ENCODE assay signal across 8 cellular contexts in the genomic region with DNA sequence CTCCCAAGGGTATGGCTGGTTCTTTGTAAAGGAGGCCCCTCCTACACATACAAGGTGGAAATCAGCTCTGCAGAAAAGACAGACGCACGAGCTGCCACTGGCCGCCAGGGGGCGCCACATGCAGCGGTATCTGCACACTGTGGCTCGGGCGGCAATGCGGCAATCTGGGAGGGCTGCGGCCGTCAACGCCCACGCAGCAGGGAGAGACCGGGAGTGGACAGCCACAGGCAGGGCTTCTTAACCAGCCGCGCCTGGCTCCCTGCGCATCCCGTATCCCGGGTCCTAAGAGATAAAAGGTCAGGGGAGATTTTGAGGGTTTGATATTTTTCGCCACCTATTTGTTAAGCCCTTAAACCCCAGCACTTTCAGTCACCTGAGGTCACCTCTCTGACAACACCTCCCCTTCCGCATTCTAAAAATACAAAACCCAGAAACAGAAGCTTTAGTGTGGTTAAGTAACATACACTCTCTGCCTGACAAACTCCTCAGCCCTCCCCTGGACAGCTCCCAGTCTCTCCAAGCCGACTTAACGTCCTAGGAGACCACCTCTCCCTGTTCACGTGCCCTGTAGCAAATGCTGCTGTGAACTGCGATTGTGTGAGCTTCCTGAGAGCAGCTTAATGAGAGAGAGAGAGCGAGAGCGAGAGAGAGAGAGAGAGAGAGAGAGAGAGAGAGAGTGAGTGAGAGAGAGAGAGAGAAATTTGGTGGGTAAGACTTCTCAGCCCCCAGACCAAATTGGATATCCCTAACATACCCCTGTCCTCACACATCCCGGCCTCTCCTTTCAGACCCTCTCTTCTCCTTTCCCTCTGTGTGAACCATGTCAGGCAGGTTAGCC. TPM values are rescaled to one million over a fixed set of nuclear protein-coding genes. Genes with fewer than 3 reads are reported as not detected.
DNase-seq lines count a peak whose midpoint lies in the region; ATAC-seq, FAIRE-seq and TF ChIP-seq lines count a peak whose summit lies in the region.

No MANE protein-coding gene starts in this region.

- no peak overlapping the region for H3K4me2 ChIP-seq in endothelial cell of umbilical vein (ENCODE audit: insufficient read depth, low read length)

- no peaks in the 10 kb centered on the region for H3K79me2 ChIP-seq in endothelial cell of umbilical vein (ENCODE audit: control insufficient read depth, insufficient read depth, low read length)

- TF ChIP-seq CTCF in D721Med (IDR thresholded peaks at IDR 0.05; ENCODE audit: insufficient read depth, missing control alignments) (peak; percentile 94), endothelial cell of umbilical vein (IDR thresholded peaks at IDR 0.05; ENCODE audit: extremely low read depth in 1 of 2, insufficient read depth in 1 of 2, low read depth in 1 of 2, low read length in 2 of 2) (peak; percentile 92 to 98)

- H3K36me3 ChIP-seq in NT2/D1 (ENCODE audit: insufficient read depth, insufficient read length, low read length) (no peaks in the 10 kb centered on the region), endothelial cell of umbilical vein (ENCODE audit: control insufficient read depth in 2 of 2, extremely low read depth in 1 of 2, insufficient read depth in 2 of 2, low read length in 2 of 2) (no peaks in the 10 kb centered on the region)

- H2AFZ ChIP-seq in endothelial cell of umbilical vein (ENCODE audit: low read depth, low read length), result no peak overlapping the region

- peak; percentile 67 for ATAC-seq in GM21381 (IDR thresholded peaks at IDR 0.05; ENCODE audit: unreplicated experiment)

- H4K20me1 ChIP-seq in endothelial cell of umbilical vein (replicated peaks; ENCODE audit: control insufficient read depth, extremely low read depth, insufficient read depth, low read length), result no peaks in the 10 kb centered on the region

- no peaks in the 10 kb centered on the region for H3K9me1 ChIP-seq in endothelial cell of umbilical vein (replicated peaks; ENCODE audit: control insufficient read depth, extremely low read depth, insufficient read depth, low read length)

- POLR2A ChIA-PET in endothelial cell of umbilical vein (lab: Charles Lee), result no interaction called here

- no peak for TF ChIP-seq POLR2A in endothelial cell of umbilical vein (IDR thresholded peaks at IDR 0.05; ENCODE audit: low read depth, low read length)

- dilution Hi-C loops in endothelial cell of umbilical vein (cut with MboI; ENCODE audit: extremely low pct_ligation_motif_present, low sequenced_read_pairs), result no loop called here

- FAIRE-seq in D721Med (lab: Jason Lieb, UNC) (no peak), HTR-8/SVneo (lab: Jason Lieb, UNC) (no peak), endothelial cell of umbilical vein (lab: Jason Lieb, UNC) (peak; percentile 64)

- CTCF ChIA-PET in endothelial cell of umbilical vein (lab: Charles Lee), result interaction anchor here (0.6 to 3.7 kb wide), 28 partner anchors 9 to 782 kb away, joined by 3 to 70 read pairs (median 4); a partner anchor contains a TSS

- peak overlapping the region; percentile 51 for H3K9ac ChIP-seq in NT2/D1 (ENCODE audit: insufficient read length, low read depth)
- no peak overlapping the region for H3K9ac ChIP-seq in endothelial cell of umbilical vein (replicated peaks; ENCODE audit: extremely low read depth, insufficient read depth, low read length)

- H3K4me1 ChIP-seq in NT2/D1 (ENCODE audit: insufficient read depth, insufficient read length) (no peaks in the 10 kb centered on the region), endothelial cell of umbilical vein (ENCODE audit: control insufficient read depth, extremely low read depth, insufficient read depth, low read length) (no peaks in the 10 kb centered on the region), mononuclear cell (ENCODE audit: insufficient read depth, low read length) (peaks cover 42% of the 10 kb centered on the region)

- H3K9me3 ChIP-seq in NT2/D1 (ENCODE audit: insufficient read depth, low read length) (no peaks in the 10 kb centered on the region), endothelial cell of umbilical vein (replicated peaks; ENCODE audit: control insufficient read depth, insufficient read depth, low read length) (no peaks in the 10 kb centered on the region), mononuclear cell (ENCODE audit: low read depth, low read length) (no peaks in the 10 kb centered on the region)

- BruUV-seq in endothelial cell of umbilical vein (replicated peaks; lab: Mats Ljungman, UMichigan), result no TSS peak

- intact Hi-C loops in endothelial cell of umbilical vein (cut with micrococcal nuclease), result loop anchor here (1.0 to 10.0 kb wide), 3 partner anchors 147 to 375 kb away; no protein-coding TSS in a partner anchor

- DNase-seq in D721Med (ENCODE audit: insufficient read length, low spot score), result peak; percentile 65
- peak; percentile 51 for DNase-seq in HTR-8/SVneo (ENCODE audit: insufficient read length, low spot score)
- DNase-seq in NT2/D1 (ENCODE audit: low read depth, low spot score), result peak; percentile 71
- DNase-seq in activated CD8-positive, alpha-beta memory T cell treated with anti-CD3 and anti-CD28 coated beads, Interleukin-2, amount 50 U/mL, for 48 hours, result peak; percentile 98
- peak; percentile 60 for DNase-seq in endothelial cell of umbilical vein (ENCODE audit: low read depth, low spot score)
- DNase-seq in stimulated activated CD8-positive, alpha-beta memory T cell treated with anti-CD3 and anti-CD28 coated beads, Interleukin-7, amount 100 ng/mL, for 24 hours (ENCODE audit: low read depth), result peak; percentile 82

- no peak overlapping the region for H3K27ac ChIP-seq in endothelial cell of umbilical vein (ENCODE audit: insufficient read depth, low read depth, low read length)

- H3K4me3 ChIP-seq in NT2/D1 (ENCODE audit: insufficient read length, low read depth) (peak overlapping the region; percentile 21), endothelial cell of umbilical vein (replicated peaks in 1 of 3; ENCODE audit: insufficient read depth in 1 of 3, low read depth in 1 of 3, low read length in 3 of 3) (no peak overlapping the region), mononuclear cell (ENCODE audit: low read length) (peak overlapping the region; percentile 37)

- peaks cover 29% of the 10 kb centered on the region for H3K27me3 ChIP-seq in NT2/D1 (ENCODE audit: insufficient read depth, insufficient read length)
- H3K27me3 ChIP-seq in endothelial cell of umbilical vein (ENCODE audit: control insufficient read depth in 2 of 2, insufficient read depth in 2 of 2, low read length in 2 of 2), result peaks cover 9 to 15% of the 10 kb centered on the region in 2 experiments
- H3K27me3 ChIP-seq in mononuclear cell (ENCODE audit: insufficient read depth, low read length), result no peaks in the 10 kb centered on the region

TF ChIP-seq in endothelial cell of umbilical vein, 7 proteins besides CTCF, POLR2A, EP300 and RAD21:
- TF ChIP-seq EZH2 (IDR thresholded peaks at IDR 0.05; ENCODE audit: borderline replicate concordance, low read depth, low read length, severe bottlenecking) (no peak), GATA2 (IDR thresholded peaks at IDR 0.05; ENCODE audit: insufficient read depth, insufficient read length, low read depth, low read length) (no peak), POLR2AphosphoS5 (IDR thresholded peaks at IDR 0.05; ENCODE audit: insufficient read depth, low read depth, low read length) (no peak), JUN (IDR thresholded peaks at IDR 0.05; ENCODE audit: borderline replicate concordance, insufficient read depth, insufficient read length, low read depth) (no peak), MYC (IDR thresholded peaks at IDR 0.05; ENCODE audit: low read depth, low read length) (no peak), FOS (IDR thresholded peaks at IDR 0.05; ENCODE audit: borderline replicate concordance, insufficient read depth, low read length) (no peak)
- TF ChIP-seq, protein P1, sequence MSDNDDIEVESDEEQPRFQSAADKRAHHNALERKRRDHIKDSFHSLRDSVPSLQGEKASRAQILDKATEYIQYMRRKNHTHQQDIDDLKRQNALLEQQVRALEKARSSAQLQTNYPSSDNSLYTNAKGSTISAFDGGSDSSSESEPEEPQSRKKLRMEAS (IDR thresholded peaks at IDR 0.05; ENCODE audit: insufficient read depth, insufficient read length), result no peak
TF ChIP-seq in endothelial cell of umbilical vein: peak in this region for 0.

RNA-seq across cellular contexts. Expression of a gene that starts 13.5 kb away (rescaled TPM):
- total RNA-seq in endothelial cell of umbilical vein, result not detected in 2 replicates
- not detected in 2 replicates for polyA plus RNA-seq in endothelial cell of umbilical vein
- not detected in 2 replicates for polyA plus RNA-seq in endothelial cell of umbilical vein (2011; cell fraction: cytosol; rRNA removed)
- not detected in 2 replicates for polyA plus RNA-seq in endothelial cell of umbilical vein (2011; cell fraction: nucleus; rRNA removed)
- polyA plus RNA-seq in endothelial cell of umbilical vein (2012), result not detected in 2 replicates
- polyA minus RNA-seq in endothelial cell of umbilical vein, result not detected in 2 replicates
- not detected for polyA minus RNA-seq in endothelial cell of umbilical vein (2011; cell fraction: cytosol; rRNA and poly(A)+ RNA removed)
- not detected in 2 replicates for polyA minus RNA-seq in endothelial cell of umbilical vein (2011; cell fraction: nucleus; rRNA and poly(A)+ RNA removed)
- 0.52 TPM for total RNA-seq in mononuclear cell

RNA-seq across cellular contexts. Expression of a gene that starts 55.1 kb away (rescaled TPM):
- total RNA-seq in endothelial cell of umbilical vein, result not detected in 2 replicates
- not detected in 2 replicates for polyA plus RNA-seq in endothelial cell of umbilical vein
- not detected in 2 replicates for polyA plus RNA-seq in endothelial cell of umbilical vein (2011; cell fraction: cytosol; rRNA removed)
- polyA plus RNA-seq in endothelial cell of umbilical vein (2011; cell fraction: nucleus; rRNA removed), result not detected in 2 replicates
- not detected in 2 replicates for polyA plus RNA-seq in endothelial cell of umbilical vein (2012)
- polyA minus RNA-seq in endothelial cell of umbilical vein, result not detected in 2 replicates
- polyA minus RNA-seq in endothelial cell of umbilical vein (2011; cell fraction: cytosol; rRNA and poly(A)+ RNA removed), result not detected
- not detected in 2 replicates for polyA minus RNA-seq in endothelial cell of umbilical vein (2011; cell fraction: nucleus; rRNA and poly(A)+ RNA removed)
- total RNA-seq in mononuclear cell, result 143 TPM

Comparison
In these comparisons a context has a peak if more than half of its experiments do, and no peak if none do; other contexts are left out.
1. H3K4me3 ChIP-seq: peak in NT2/D1 (single experiment) and mononuclear cell (single experiment); none in endothelial cell of umbilical vein (0 of 3).
2. RNA of a gene that starts 55.1 kb away (total RNA-seq): 143 TPM in mononuclear cell (single experiment); not detected in endothelial cell of umbilical vein; every median in the first group is over 100 times any median in the second.
3. Peak in every context shown above with its lines, with median percentiles within 50 percentile points of each other: DNase-seq.